9 cellular contexts compared by ENCODE assay signal in the genomic region with DNA sequence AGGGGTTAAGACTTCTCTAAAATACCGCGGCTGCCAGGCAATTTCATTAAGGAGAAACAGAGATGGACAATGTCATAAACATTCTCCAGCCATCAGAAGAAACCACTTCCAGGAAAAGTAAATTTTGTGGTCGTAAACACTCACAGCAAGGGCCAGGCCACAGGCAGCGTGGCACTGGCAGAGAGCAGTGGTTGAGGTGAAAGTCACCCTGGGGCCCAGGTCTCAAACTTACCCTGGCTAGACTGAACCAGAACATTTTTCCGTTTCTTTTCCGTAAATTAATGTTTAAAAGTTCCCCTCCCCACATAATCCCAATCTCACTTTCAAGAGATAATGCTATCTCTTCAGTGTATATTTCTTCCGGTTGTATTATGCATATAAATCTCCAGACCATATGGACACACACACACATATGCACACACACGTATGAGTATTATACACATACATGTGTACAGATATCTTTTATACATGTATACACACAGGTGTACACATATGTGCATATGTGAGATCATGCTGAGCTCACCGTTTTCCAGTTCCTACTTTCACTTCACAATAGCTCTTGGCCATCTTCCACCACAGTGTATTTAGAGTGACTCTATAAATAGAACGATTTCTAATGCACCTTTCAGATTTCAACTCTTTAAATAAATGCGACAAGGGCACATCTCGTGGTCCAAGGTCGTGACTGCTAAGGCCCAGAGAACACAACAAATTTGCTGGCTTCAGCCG.
DNase-seq lines count a peak whose midpoint lies in the region; ATAC-seq, FAIRE-seq and TF ChIP-seq lines count a peak whose summit lies in the region.
"Had no signal": no experiment of that assay in that cellular context is flagged by ENCODE, and none has a peak within 500 bp of the region (broad histone marks: within the 10 kb centered on the region; RNA-seq: fewer than 3 reads in every experiment).

No MANE protein-coding gene starts in this region.

- no peaks in the 10 kb centered on the region for H3K4me1 Mint-ChIP-seq in glutamatergic neuron (ENCODE audit: low read depth, unreplicated experiment)

- no peaks in the 10 kb centered on the region for H3K36me3 ChIP-seq in heart left ventricle
- H3K36me3 ChIP-seq: left lung had no signal

- no peak for TF ChIP-seq POLR2A in GM12891 (IDR thresholded peaks at IDR 0.05; ENCODE audit: low read depth, low read length)
- no peak for TF ChIP-seq POLR2A in heart left ventricle (IDR thresholded peaks at IDR 0.05)

- WGBS in heart left ventricle, 4 donors, result 42 to 48% (median 45%) methylated on average over 14 of the region's 14 CpGs

- no peak overlapping the region for H3K4me3 ChIP-seq in heart left ventricle
- H3K4me3 ChIP-seq: left lung had no signal

- no peaks in the 10 kb centered on the region for H3K36me3 Mint-ChIP-seq in glutamatergic neuron (ENCODE audit: unreplicated experiment)

- no peaks in the 10 kb centered on the region for H3K9me3 ChIP-seq in heart left ventricle
- H3K9me3 ChIP-seq: left lung had no signal

- DNase-seq in GM12891 (ENCODE audit: insufficient read length, low spot score), result peak; percentile 35
- DNase-seq in heart left ventricle, result peak in 4 of 5 donors; percentile 39 to 54 (median 50)
- DNase-seq in NCI-H1092 (lab: John Stamatoyannopoulos, UW), result no peak
- no peak for DNase-seq in DMS 273 (lab: John Stamatoyannopoulos, UW; ENCODE audit: unreplicated experiment)
- DNase-seq in glutamatergic neuron, result no peak
- DNase-seq in EL, result no peak
- DNase-seq: left lung had no signal

- no peaks in the 10 kb centered on the region for H3K27me3 ChIP-seq in heart left ventricle

- H3K4me3 Mint-ChIP-seq in glutamatergic neuron (ENCODE audit: unreplicated experiment), result no peak overlapping the region

- peak overlapping the region in 10 of 12 donors; percentile 43 to 75 (median 50) for H3K27ac ChIP-seq in heart left ventricle
- H3K27ac ChIP-seq: left lung had no signal

- intact Hi-C loops in heart left ventricle (cut with DNase I), result loop anchor here in 7 of 10 donors (2.0 to 10.0 kb wide), 4 partner anchors 89 to 367 kb away; partner anchors contain the start of gene MALT1 (in 3 of the 7)

- H3K9me3 Mint-ChIP-seq in glutamatergic neuron (ENCODE audit: unreplicated experiment), result peaks cover 1% of the 10 kb centered on the region

- no peak overlapping the region for H3K27ac Mint-ChIP-seq in glutamatergic neuron (ENCODE audit: unreplicated experiment)

- TF ChIP-seq CTCF in heart left ventricle (IDR thresholded peaks at IDR 0.05), result no peak
- TF ChIP-seq CTCF in glutamatergic neuron (IDR thresholded peaks at IDR 0.05; ENCODE audit: partially characterized antibody, unreplicated experiment), result no peak

- peak; percentile 95 for FAIRE-seq in GM12891 (lab: Jason Lieb, UNC)

- ATAC-seq in GM21381 (IDR thresholded peaks at IDR 0.05; ENCODE audit: unreplicated experiment) (peak; percentile 76), HG03439 (IDR thresholded peaks at IDR 0.05; ENCODE audit: unreplicated experiment) (peak; percentile 56), heart left ventricle (peak; percentile 44 to 78 (median 68))
- ATAC-seq: left lung had no signal

- no peaks in the 10 kb centered on the region for H3K27me3 Mint-ChIP-seq in glutamatergic neuron (ENCODE audit: unreplicated experiment)

- H3K4me1 ChIP-seq in heart left ventricle, result peaks cover 0 to 20% (median 9%) of the 10 kb centered on the region in 12 donors
- H3K4me1 ChIP-seq: left lung had no signal

TF ChIP-seq in GM12891, 5 proteins besides CTCF, POLR2A, EP300 and RAD21:
- TF ChIP-seq TAF1 (IDR thresholded peaks at IDR 0.05; ENCODE audit: low read depth, low read length) (no peak), SPI1 (IDR thresholded peaks at IDR 0.05; ENCODE audit: low read depth, low read length) (peak; percentile 88)

Comparison
In these comparisons a context has a peak if more than half of its experiments do, and no peak if none do; other contexts are left out.
1. DNase-seq: peak in GM12891 (single experiment) and heart left ventricle (4 of 5); none in NCI-H1092 (single experiment), DMS 273 (single experiment), glutamatergic neuron (single experiment) and EL (single experiment).
2. Peak in every context shown above with its lines, with median percentiles within 50 percentile points of each other: ATAC-seq.